Comparison of ENCODE assay signal across 20 cellular contexts in the genomic region with DNA sequence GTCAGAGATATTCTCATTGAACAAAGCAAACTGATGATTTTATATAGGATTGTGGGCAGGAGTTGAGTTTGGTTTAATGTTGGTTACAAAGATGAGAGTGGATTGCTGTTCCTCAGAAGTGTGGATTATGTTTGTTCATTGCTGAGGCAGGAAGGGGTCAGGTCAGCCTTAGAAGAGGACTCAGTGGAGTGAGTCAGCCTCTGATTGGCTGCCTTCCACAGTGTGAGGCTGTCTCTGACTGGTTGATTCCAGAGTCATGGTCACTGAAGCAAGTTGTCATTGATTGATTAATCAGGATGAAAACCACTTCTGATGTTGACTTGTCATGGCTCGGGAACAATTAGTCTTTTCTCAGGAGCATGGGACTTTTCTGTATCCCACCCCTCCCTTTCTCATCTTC. TPM values are rescaled to one million over a fixed set of nuclear protein-coding genes. Genes with fewer than 3 reads are reported as not detected.
DNase-seq lines count a peak whose midpoint lies in the region; TF ChIP-seq lines count a peak whose summit lies in the region.
"Had no signal": no experiment of that assay in that cellular context is flagged by ENCODE, and none has a peak within 500 bp of the region (broad histone marks: within the 10 kb centered on the region; RNA-seq: fewer than 3 reads in every experiment).

No MANE protein-coding gene starts in this region.

- H3K9me3 Mint-ChIP-seq in neural crest cell (no peaks in the 10 kb centered on the region), progenitor cell of endocrine pancreas (ENCODE audit: low read depth) (no peaks in the 10 kb centered on the region)
- H3K9me3 Mint-ChIP-seq: activated CD4-positive, alpha-beta T cell treated with anti-CD3 and anti-CD28 coated beads, Interleukin-2, amount 10 ng/mL, durations not matched to agents 24 days and 14 days; activated naive CD4-positive, alpha-beta T cell treated with anti-CD3 and anti-CD28 coated beads for 36 hours; effector memory CD8-positive, alpha-beta T cell had no signal

- TF ChIP-seq CTCF in epithelial cell of esophagus (IDR thresholded peaks at IDR 0.05; ENCODE audit: insufficient read depth, low read depth, low read length, missing control alignments) (no peak), neural crest cell (conservative IDR thresholded peaks at IDR 0.05) (no peak), progenitor cell of endocrine pancreas (IDR thresholded peaks at IDR 0.05; ENCODE audit: unreplicated experiment) (no peak)

- DNase-seq in EH (ENCODE audit: low read depth) (peak; percentile 59), NCI-H226 (peak; percentile 18), epithelial cell of esophagus (ENCODE audit: low read depth) (peak; percentile 26), neural crest cell (ENCODE audit: low read depth, low spot score) (no peak), SKM-1 treated with dmso at 0.1 percent for 144 hours (lab: John Stamatoyannopoulos, UW; ENCODE audit: unreplicated experiment) (no peak), progenitor cell of endocrine pancreas (ENCODE audit: low spot score, unreplicated experiment) (no peak), GDM1 (lab: John Stamatoyannopoulos, UW) (no peak), DMS 273 (lab: John Stamatoyannopoulos, UW; ENCODE audit: unreplicated experiment) (no peak)
- DNase-seq: activated CD4-positive, alpha-beta T cell treated with anti-CD3 and anti-CD28 coated beads, Interleukin-2, amount 10 ng/mL, durations not matched to agents 24 days and 14 days; activated naive CD4-positive, alpha-beta T cell treated with anti-CD3 and anti-CD28 coated beads for 36 hours; DMS153; effector memory CD8-positive, alpha-beta T cell; immature natural killer cell; NCI-H1092; NCI-H2081 treated with DMSO at 0.1 percent for 48 hours; NCI-H526; right lobe of liver; SJCRH30 had no signal

- no peak overlapping the region for H3K4me3 ChIP-seq in epithelial cell of esophagus (ENCODE audit: low read length)
- H3K4me3 ChIP-seq: right lobe of liver, SJCRH30 had no signal

- H3K27me3 Mint-ChIP-seq in neural crest cell (ENCODE audit: low read depth) (peaks cover 3% of the 10 kb centered on the region), progenitor cell of endocrine pancreas (peaks cover 31% of the 10 kb centered on the region)

- peak overlapping the region; percentile 77 for H3K27ac Mint-ChIP-seq in neural crest cell (ENCODE audit: unreplicated experiment)
- no peak overlapping the region for H3K27ac Mint-ChIP-seq in progenitor cell of endocrine pancreas
- H3K27ac Mint-ChIP-seq: activated CD4-positive, alpha-beta T cell treated with anti-CD3 and anti-CD28 coated beads, Interleukin-2, amount 10 ng/mL, durations not matched to agents 24 days and 14 days; activated naive CD4-positive, alpha-beta T cell treated with anti-CD3 and anti-CD28 coated beads for 36 hours; B cell; effector memory CD8-positive, alpha-beta T cell; immature natural killer cell had no signal

- H3K4me1 Mint-ChIP-seq in neural crest cell = peaks cover 12% of the 10 kb centered on the region
- H3K4me1 Mint-ChIP-seq in progenitor cell of endocrine pancreas (ENCODE audit: low read depth) = no peaks in the 10 kb centered on the region
- H3K4me1 Mint-ChIP-seq: activated CD4-positive, alpha-beta T cell treated with anti-CD3 and anti-CD28 coated beads, Interleukin-2, amount 10 ng/mL, durations not matched to agents 24 days and 14 days; B cell; immature natural killer cell had no signal

- no peaks in the 10 kb centered on the region for H3K36me3 Mint-ChIP-seq in neural crest cell (ENCODE audit: low read depth)
- no peaks in the 10 kb centered on the region for H3K36me3 Mint-ChIP-seq in progenitor cell of endocrine pancreas (ENCODE audit: insufficient read depth)
- H3K36me3 Mint-ChIP-seq: immature natural killer cell had no signal

- H3K4me3 Mint-ChIP-seq in neural crest cell (no peak overlapping the region), progenitor cell of endocrine pancreas (ENCODE audit: low read depth) (no peak overlapping the region)
- H3K4me3 Mint-ChIP-seq: activated CD4-positive, alpha-beta T cell treated with anti-CD3 and anti-CD28 coated beads, Interleukin-2, amount 10 ng/mL, durations not matched to agents 24 days and 14 days; activated naive CD4-positive, alpha-beta T cell treated with anti-CD3 and anti-CD28 coated beads for 36 hours; B cell; effector memory CD8-positive, alpha-beta T cell; immature natural killer cell had no signal

RNA-seq across cellular contexts. Expression of a gene that starts 36.2 kb away (rescaled TPM):
- total RNA-seq in neural crest cell = not detected in 2 replicates
- 0.29 and 0.40 TPM in 2 replicates for total RNA-seq in progenitor cell of endocrine pancreas
- total RNA-seq: activated CD4-positive, alpha-beta T cell treated with anti-CD3 and anti-CD28 coated beads, Interleukin-2, amount 10 ng/mL, durations not matched to agents 24 days and 14 days; activated naive CD4-positive, alpha-beta T cell treated with anti-CD3 and anti-CD28 coated beads for 36 hours; glomerular endothelial cell; SJCRH30 had no signal

Comparison
In these comparisons a context has a peak if more than half of its experiments do, and no peak if none do; other contexts are left out.
1. DNase-seq: peak in EH (single experiment), NCI-H226 (single experiment) and epithelial cell of esophagus (single experiment); none in neural crest cell (single experiment), SKM-1 treated with dmso at 0.1 percent for 144 hours (single experiment), progenitor cell of endocrine pancreas (single experiment), GDM1 (single experiment) and DMS 273 (single experiment).